In genomic region chr4:56465599-56466295, GRCh38 we compare ENCODE assay signal across 9 cellular contexts. TPM values are rescaled to one million over a fixed set of nuclear protein-coding genes. Genes with fewer than 3 reads are reported as not detected.
DNase-seq lines count a peak whose midpoint lies in the region; ATAC-seq and TF ChIP-seq lines count a peak whose summit lies in the region.
"Had no signal": no experiment of that assay in that cellular context is flagged by ENCODE, and none has a peak within 500 bp of the region (broad histone marks: within the 10 kb centered on the region; RNA-seq: fewer than 3 reads in every experiment).

No MANE protein-coding gene starts in this region.

- no peaks in the 10 kb centered on the region for H3K9me3 Mint-ChIP-seq in activated CD4-positive, alpha-beta T cell treated with anti-CD3 and anti-CD28 coated beads, Interleukin-2, amount 10 ng/mL, durations not matched to agents 24 days and 14 days
- no peaks in the 10 kb centered on the region for H3K9me3 Mint-ChIP-seq in stimulated activated memory B cell treated with anti-CD40 and anti-IgM and Interleukin-4, amounts not matched to agents 10 μg/mL and 1 μg/mL and 100 μg/mL, for 72 hours

- intact Hi-C loops in activated CD4-positive, alpha-beta T cell treated with anti-CD3 and anti-CD28 coated beads, Interleukin-2, amount 10 ng/mL, durations not matched to agents 24 days and 14 days (cut with micrococcal nuclease), result loop anchor here (2.0 to 10.0 kb wide), 5 partner anchors 189 to 611 kb away; partner anchors contain the start of genes CEP135 and NOA1
- intact Hi-C loops in lower leg skin (cut with DNase I; ENCODE audit: low total_unique reads), result no loop called here

- no peak for DNase-seq in activated CD4-positive, alpha-beta T cell treated with anti-CD3 and anti-CD28 coated beads, Interleukin-2, amount 10 ng/mL, durations not matched to agents 24 days and 14 days
- DNase-seq in activated CD4-positive, alpha-beta T cell treated with anti-CD3 and anti-CD28 coated beads for 1 hour, result no peak
- DNase-seq in T-helper 17 cell, result no peak
- peak; percentile 26 to 57 for DNase-seq in foreskin fibroblast
- DNase-seq in lower leg skin (ENCODE audit: low spot score in 2 of 2), result no peak
- no peak for DNase-seq in C1 segment of cervical spinal cord (lab: John Stamatoyannopoulos, UW)
- DNase-seq: DMS79 had no signal

- WGBS in lower leg skin, 2 donors, result 65 to 78% methylated on average over 10 of the region's 10 CpGs

- peaks cover 52% of the 10 kb centered on the region for H3K4me1 Mint-ChIP-seq in activated CD4-positive, alpha-beta T cell treated with anti-CD3 and anti-CD28 coated beads, Interleukin-2, amount 10 ng/mL, durations not matched to agents 24 days and 14 days
- peaks cover 49% of the 10 kb centered on the region for H3K4me1 Mint-ChIP-seq in T-helper 17 cell
- peaks cover 64% of the 10 kb centered on the region for H3K4me1 Mint-ChIP-seq in stimulated activated memory B cell treated with anti-CD40 and anti-IgM and Interleukin-4, amounts not matched to agents 10 μg/mL and 1 μg/mL and 100 μg/mL, for 72 hours

- TF ChIP-seq CTCF in foreskin fibroblast (IDR thresholded peaks at IDR 0.05; ENCODE audit: low read depth, low read length) (no peak), lower leg skin (IDR thresholded peaks at IDR 0.05) (no peak)

- H3K4me3 ChIP-seq in foreskin fibroblast (ENCODE audit: low read depth in 1 of 2, low read length in 2 of 2) (peak overlapping the region; percentile 78 to 91), lower leg skin (ENCODE audit: low read depth, poor library complexity, severe bottlenecking) (no peak overlapping the region)

- peaks cover 49% of the 10 kb centered on the region for H3K36me3 Mint-ChIP-seq in activated CD4-positive, alpha-beta T cell treated with anti-CD3 and anti-CD28 coated beads, Interleukin-2, amount 10 ng/mL, durations not matched to agents 24 days and 14 days (ENCODE audit: low read depth)
- peaks cover 7% of the 10 kb centered on the region for H3K36me3 Mint-ChIP-seq in T-helper 17 cell (ENCODE audit: low read depth)
- H3K36me3 Mint-ChIP-seq in stimulated activated memory B cell treated with anti-CD40 and anti-IgM and Interleukin-4, amounts not matched to agents 10 μg/mL and 1 μg/mL and 100 μg/mL, for 72 hours, result peaks cover 28% of the 10 kb centered on the region

- no peak for ATAC-seq in T-helper 17 cell
- no peak for ATAC-seq in stimulated activated memory B cell treated with anti-CD40 and anti-IgM and Interleukin-4, amounts not matched to agents 10 μg/mL and 1 μg/mL and 100 μg/mL, for 72 hours
- ATAC-seq in GM21515 (IDR thresholded peaks at IDR 0.05; ENCODE audit: unreplicated experiment), result no peak

- no peak for TF ChIP-seq POLR2A in lower leg skin (IDR thresholded peaks at IDR 0.05)

- H3K27me3 Mint-ChIP-seq in activated CD4-positive, alpha-beta T cell treated with anti-CD3 and anti-CD28 coated beads, Interleukin-2, amount 10 ng/mL, durations not matched to agents 24 days and 14 days, result no peaks in the 10 kb centered on the region
- H3K27me3 Mint-ChIP-seq in T-helper 17 cell, result no peaks in the 10 kb centered on the region
- no peaks in the 10 kb centered on the region for H3K27me3 Mint-ChIP-seq in stimulated activated memory B cell treated with anti-CD40 and anti-IgM and Interleukin-4, amounts not matched to agents 10 μg/mL and 1 μg/mL and 100 μg/mL, for 72 hours

- peak overlapping the region; percentile 95 for H3K27ac Mint-ChIP-seq in activated CD4-positive, alpha-beta T cell treated with anti-CD3 and anti-CD28 coated beads, Interleukin-2, amount 10 ng/mL, durations not matched to agents 24 days and 14 days
- H3K27ac Mint-ChIP-seq in T-helper 17 cell, result peak overlapping the region; percentile 100
- peak overlapping the region; percentile 100 for H3K27ac Mint-ChIP-seq in stimulated activated memory B cell treated with anti-CD40 and anti-IgM and Interleukin-4, amounts not matched to agents 10 μg/mL and 1 μg/mL and 100 μg/mL, for 72 hours

- peak overlapping the region; percentile 94 for H3K4me3 Mint-ChIP-seq in activated CD4-positive, alpha-beta T cell treated with anti-CD3 and anti-CD28 coated beads, Interleukin-2, amount 10 ng/mL, durations not matched to agents 24 days and 14 days
- H3K4me3 Mint-ChIP-seq in T-helper 17 cell, result peak overlapping the region; percentile 99
- peak overlapping the region; percentile 99 for H3K4me3 Mint-ChIP-seq in stimulated activated memory B cell treated with anti-CD40 and anti-IgM and Interleukin-4, amounts not matched to agents 10 μg/mL and 1 μg/mL and 100 μg/mL, for 72 hours

- no peaks in the 10 kb centered on the region for H3K9me3 ChIP-seq in T-helper 17 cell (ENCODE audit: control insufficient read depth, low read length, poor library complexity, severe bottlenecking)

RNA-seq across cellular contexts. Expression of gene SRP72, which starts 1.7 kb away (rescaled TPM):
- 202 and 209 TPM in 2 replicates for total RNA-seq in activated CD4-positive, alpha-beta T cell treated with anti-CD3 and anti-CD28 coated beads, Interleukin-2, amount 10 ng/mL, durations not matched to agents 24 days and 14 days
- total RNA-seq in T-helper 17 cell, result 100 to 1,000 TPM; 110 to 133 TPM
- 10 to 100 TPM; 40.9 to 59.9 (median 46.4) TPM for total RNA-seq in lower leg skin

RNA-seq across cellular contexts. Expression of gene PAICS, which starts 29.7 kb away (rescaled TPM):
- total RNA-seq in activated CD4-positive, alpha-beta T cell treated with anti-CD3 and anti-CD28 coated beads, Interleukin-2, amount 10 ng/mL, durations not matched to agents 24 days and 14 days, result 365 and 383 TPM in 2 replicates
- total RNA-seq in T-helper 17 cell (10 to 100 TPM; 27.1 to 29.8 TPM), lower leg skin (10 to 100 TPM; 32.4 to 62.8 (median 34.3) TPM)

RNA-seq across cellular contexts. Expression of gene PPAT, which starts 30.3 kb away (rescaled TPM):
- total RNA-seq in activated CD4-positive, alpha-beta T cell treated with anti-CD3 and anti-CD28 coated beads, Interleukin-2, amount 10 ng/mL, durations not matched to agents 24 days and 14 days, result 60.8 and 63.6 TPM in 2 replicates
- total RNA-seq in T-helper 17 cell (1 to 10 TPM; 9.5 to 9.6 TPM), lower leg skin (1 to 10 TPM; 4.0 to 6.0 (median 4.8) TPM)

RNA-seq across cellular contexts. Expression of gene ARL9, which starts 39.8 kb away (rescaled TPM):
- 0.07 TPM in 1 of 2 replicates, not detected in the other for total RNA-seq in activated CD4-positive, alpha-beta T cell treated with anti-CD3 and anti-CD28 coated beads, Interleukin-2, amount 10 ng/mL, durations not matched to agents 24 days and 14 days
- total RNA-seq in T-helper 17 cell, result not detected
- total RNA-seq in lower leg skin, result under 1 TPM; 0.17 to 0.76 (median 0.49) TPM

Comparison
In these comparisons a context has a peak if more than half of its experiments do, and no peak if none do; other contexts are left out.
1. DNase-seq: peak in foreskin fibroblast (2 of 2); none in activated CD4-positive, alpha-beta T cell treated with anti-CD3 and anti-CD28 coated beads, Interleukin-2, amount 10 ng/mL, durations not matched to agents 24 days and 14 days (single experiment), activated CD4-positive, alpha-beta T cell treated with anti-CD3 and anti-CD28 coated beads for 1 hour (single experiment), T-helper 17 cell (0 of 3), lower leg skin (0 of 2) and C1 segment of cervical spinal cord (0 of 14).
2. Peak in every context shown above with its lines, with median percentiles within 50 percentile points of each other: H3K27ac Mint-ChIP-seq and H3K4me3 Mint-ChIP-seq.